1 cellular context compared by ENCODE assay signal in the genomic region with DNA sequence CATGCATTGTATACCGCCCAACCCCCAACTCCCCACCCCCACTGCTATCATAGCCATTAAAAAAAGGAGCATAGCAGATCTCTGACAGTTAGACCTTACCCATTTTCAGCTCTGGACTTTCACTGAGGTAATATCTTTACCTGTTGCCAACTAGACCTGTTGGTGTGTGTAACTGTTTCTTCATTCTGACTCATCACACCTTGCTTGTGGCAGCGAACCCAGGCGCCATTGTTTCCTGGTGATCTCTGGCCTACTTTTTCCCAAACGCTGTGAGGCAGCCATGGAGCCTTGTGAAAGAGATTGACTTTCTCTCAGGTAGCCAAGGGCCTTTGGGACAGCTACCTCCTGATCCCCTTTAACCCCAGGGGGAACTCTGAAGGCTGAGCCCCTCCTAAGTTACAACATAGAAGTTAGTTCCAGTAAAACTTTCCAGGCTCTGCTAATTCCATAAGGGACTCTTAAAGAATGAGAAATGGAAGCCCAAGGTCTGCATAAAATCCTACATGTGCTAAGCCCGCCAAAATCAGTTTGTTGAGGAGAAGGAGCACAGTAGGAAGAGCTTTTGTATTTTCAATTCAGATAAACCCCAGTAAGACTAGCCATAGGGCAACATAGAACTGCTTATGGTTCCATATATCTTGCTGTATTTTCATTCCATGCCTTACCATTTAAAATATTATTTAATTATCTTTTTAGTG.
TF ChIP-seq lines count a peak whose summit lies in the region.

No MANE protein-coding gene starts in this region.

TF ChIP-seq in HCT116, 20 proteins besides CTCF, POLR2A, EP300 and RAD21 (continued from another document):
- no peak for TF ChIP-seq EZH2phosphoT487 (IDR thresholded peaks at IDR 0.05; ENCODE audit: borderline replicate concordance)
- TF ChIP-seq YY1 (IDR thresholded peaks at IDR 0.05; ENCODE audit: extremely low read depth, insufficient replicate concordance, low read depth, low read length) = peak; percentile 51
- TF ChIP-seq POLR2AphosphoS5 (IDR thresholded peaks at IDR 0.05; ENCODE audit: low read depth, low read length) = no peak
- no peak for TF ChIP-seq EZH2 (IDR thresholded peaks at IDR 0.05)
- no peak for TF ChIP-seq SRF (IDR thresholded peaks at IDR 0.05; ENCODE audit: low read depth)
